In the genomic region with DNA sequence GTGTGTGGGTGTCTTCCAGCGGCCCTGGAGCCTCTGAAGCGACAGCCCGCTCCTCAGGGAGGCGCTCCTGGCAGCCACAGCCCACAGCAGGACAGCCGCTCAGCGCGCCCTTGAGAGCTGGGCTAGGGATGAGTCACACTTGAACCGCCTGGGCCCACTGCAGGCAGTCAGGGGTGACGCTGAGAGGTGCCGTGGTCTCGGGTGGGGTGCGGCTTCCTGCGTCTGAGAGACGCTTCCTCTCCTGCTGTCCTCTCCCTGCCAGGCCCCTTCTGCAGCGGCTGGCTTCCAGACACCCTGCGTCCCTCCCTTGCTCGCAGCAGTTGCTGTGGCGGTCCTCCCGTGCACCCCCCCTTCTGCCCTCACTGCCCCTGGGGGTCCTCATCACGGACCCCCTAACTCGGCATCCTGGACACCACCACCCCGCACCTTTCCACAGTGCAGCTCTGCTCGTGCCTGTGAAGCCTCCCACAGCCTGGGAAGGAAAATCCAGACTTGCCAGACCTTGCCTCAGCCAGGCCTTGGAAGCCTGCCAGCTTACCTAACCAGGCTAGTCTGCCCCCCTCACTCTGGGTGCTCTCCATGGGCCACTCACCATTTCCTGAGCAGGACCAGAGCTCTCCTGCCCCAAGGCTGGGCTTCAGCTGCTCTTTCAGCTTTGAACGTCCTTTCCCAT, we compare ENCODE assay signal across 8 cellular contexts. TPM values are rescaled to one million over a fixed set of nuclear protein-coding genes. Genes with fewer than 3 reads are reported as not detected.
DNase-seq lines count a peak whose midpoint lies in the region; ATAC-seq and TF ChIP-seq lines count a peak whose summit lies in the region.

No MANE protein-coding gene starts in this region.

- H3K27me3 Mint-ChIP-seq in GM23338 (ENCODE audit: insufficient read depth, low read depth, poor library complexity): peaks cover 12% of the 10 kb centered on the region

- peaks cover 8% of the 10 kb centered on the region; the same call in 2 of the 3 replicates for H3K36me3 Mint-ChIP-seq in GM23338 (ENCODE audit: low read depth)

- H3K4me3 Mint-ChIP-seq in GM23338: no peak overlapping the region

- no peaks in the 10 kb centered on the region; the same call in 1 of the 2 replicates for H4K20me1 ChIP-seq in GM23338 (replicated peaks; ENCODE audit: insufficient read depth)

- peak; percentile 62 for ATAC-seq in GM23338
- ATAC-seq in activated CD4-positive, CD25-positive, alpha-beta regulatory T cell treated with anti-CD3 and anti-CD28 coated beads, Interleukin-2, amount 50 U/mL, for 24 hours: peak; percentile 98
- peak; percentile 88 to 92 for ATAC-seq in lower lobe of right lung

- intact Hi-C loops in lower lobe of right lung (cut with DNase I): no loop called here

- no peaks in the 10 kb centered on the region; the same call in 2 of the 3 replicates for H3K4me1 Mint-ChIP-seq in GM23338

- DNase-seq in GM03348 (ENCODE audit: low spot score) (peak; percentile 94), GM23338 (ENCODE audit: low spot score) (peak; percentile 36), MV-4-11 (lab: John Stamatoyannopoulos, UW) (peak; percentile 86), lower lobe of right lung (peak; percentile 87), DMS114 treated with DMSO at 0.1 percent for 48 hours (lab: John Stamatoyannopoulos, UW; ENCODE audit: unreplicated experiment) (no peak)
- DNase-seq in central memory CD4-positive, alpha-beta T cell: peak; percentile 92
- peak; percentile 73 to 79 for DNase-seq in stimulated activated CD8-positive, alpha-beta memory T cell treated with anti-CD3 and anti-CD28 coated beads, Interleukin-2, amount 100 ng/mL, for 1 hour (ENCODE audit: low read depth in 2 of 2)

- H3K9me3 Mint-ChIP-seq in GM23338: no peaks in the 10 kb centered on the region

- H3K27ac Mint-ChIP-seq in GM23338: no peak overlapping the region

- H3K4me3 ChIP-seq in GM23338: no peak overlapping the region
- H3K4me3 ChIP-seq in lower lobe of right lung: peak overlapping the region; percentile 6

- H3K36me3 ChIP-seq in GM23338 (ENCODE audit: insufficient read depth) (no peaks in the 10 kb centered on the region; the same call in 1 of the 2 replicates), lower lobe of right lung (peaks cover 28% of the 10 kb centered on the region)

- no peak overlapping the region for H3K4me2 ChIP-seq in GM23338

- H3K27ac ChIP-seq in GM23338 (ENCODE audit: low read depth) (no peak overlapping the region), lower lobe of right lung (peak overlapping the region; percentile 79)

- H3F3A ChIP-seq in GM23338 (replicated peaks; ENCODE audit: low read depth): no peaks in the 10 kb centered on the region

- TF ChIP-seq CTCF in GM23338 (conservative IDR thresholded peaks at IDR 0.05; ENCODE audit: low read depth in 2 of 2) (0 out of 4 replicates have a peak, but pooled peaks of 1 of the 2 experiments have one; percentile 7), lower lobe of right lung (IDR thresholded peaks at IDR 0.05) (no peak)

- H3K27me3 ChIP-seq in GM23338 (ENCODE audit: insufficient read depth): no peaks in the 10 kb centered on the region
- H3K27me3 ChIP-seq in lower lobe of right lung (ENCODE audit: low read depth): no peaks in the 10 kb centered on the region

- H2AFZ ChIP-seq in GM23338: no peak overlapping the region

- H3K9me3 ChIP-seq in lower lobe of right lung: no peaks in the 10 kb centered on the region

- no peaks in the 10 kb centered on the region for H3K79me2 ChIP-seq in GM23338 (replicated peaks; ENCODE audit: insufficient read depth)

- H3K4me1 ChIP-seq in GM23338 (ENCODE audit: insufficient read depth) (no peaks in the 10 kb centered on the region), lower lobe of right lung (peaks cover 26% of the 10 kb centered on the region)

- no peaks in the 10 kb centered on the region for H3K9me2 ChIP-seq in GM23338 (ENCODE audit: insufficient read depth)

TF ChIP-seq in GM23338, 12 proteins besides CTCF, POLR2A, EP300 and RAD21:
- no peak for TF ChIP-seq STAT1 (IDR thresholded peaks at IDR 0.05; ENCODE audit: unreplicated experiment)
- TF ChIP-seq, protein P1, sequence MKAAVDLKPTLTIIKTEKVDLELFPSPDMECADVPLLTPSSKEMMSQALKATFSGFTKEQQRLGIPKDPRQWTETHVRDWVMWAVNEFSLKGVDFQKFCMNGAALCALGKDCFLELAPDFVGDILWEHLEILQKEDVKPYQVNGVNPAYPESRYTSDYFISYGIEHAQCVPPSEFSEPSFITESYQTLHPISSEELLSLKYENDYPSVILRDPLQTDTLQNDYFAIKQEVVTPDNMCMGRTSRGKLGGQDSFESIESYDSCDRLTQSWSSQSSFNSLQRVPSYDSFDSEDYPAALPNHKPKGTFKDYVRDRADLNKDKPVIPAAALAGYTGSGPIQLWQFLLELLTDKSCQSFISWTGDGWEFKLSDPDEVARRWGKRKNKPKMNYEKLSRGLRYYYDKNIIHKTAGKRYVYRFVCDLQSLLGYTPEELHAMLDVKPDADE (IDR thresholded peaks at IDR 0.05): no peak
- no peak for TF ChIP-seq JUNB (IDR thresholded peaks at IDR 0.05; ENCODE audit: unreplicated experiment)
- no peak for TF ChIP-seq POLR2AphosphoS5 (IDR thresholded peaks at IDR 0.05; ENCODE audit: low read depth)
- TF ChIP-seq ZNF331 (CRISPR knock-in tag; IDR thresholded peaks at IDR 0.05; ENCODE audit: low read depth): no peak

RNA-seq across cellular contexts. Expression of a gene that starts 1.1 kb away (rescaled TPM):
- 1.0 and 1.1 TPM in 2 replicates for total RNA-seq in GM23338 (2014; rRNA removed; shearing (Covaris generic))
- 0.31 and 0.57 TPM in 2 replicates for polyA plus RNA-seq in GM23338 (2016; fragmentation: Nextera tagmentation; extraction: Ambion mirVana)
- total RNA-seq in lower lobe of right lung: 2.1 TPM

RNA-seq across cellular contexts. Expression of a gene that starts 56.3 kb away (rescaled TPM):
- total RNA-seq in GM23338 (2014; rRNA removed; shearing (Covaris generic)): 3.4 and 4.4 TPM in 2 replicates
- polyA plus RNA-seq in GM23338 (2016; fragmentation: Nextera tagmentation; extraction: Ambion mirVana): 9.5 and 9.6 TPM in 2 replicates
- total RNA-seq in lower lobe of right lung: 13.8 TPM
